ENCODE assay signal across 8 cellular contexts in genomic region chr3:42066516-42067181, GRCh38. TPM values are rescaled to one million over a fixed set of nuclear protein-coding genes. Genes with fewer than 3 reads are reported as not detected.
DNase-seq lines count a peak whose midpoint lies in the region; ATAC-seq and TF ChIP-seq lines count a peak whose summit lies in the region.

No MANE protein-coding gene starts in this region.

- DNase-seq in NCI-H774 (lab: John Stamatoyannopoulos, UW) (peak; percentile 48), fibroblast of mammary gland (ENCODE audit: low read depth) (peak; percentile 70), pulmonary artery endothelial cell (ENCODE audit: low read depth, low spot score) (peak; percentile 78), NCI-H524 treated with DMSO at 0.1 percent for 48 hours (lab: John Stamatoyannopoulos, UW) (no peak)
- no peak for DNase-seq in stimulated activated naive CD4-positive, alpha-beta T cell treated with Interleukin-2 at 50 U/mL for 16 hours (lab: John Stamatoyannopoulos, UW)

- no peak overlapping the region for H3K4me3 ChIP-seq in fibroblast of mammary gland (ENCODE audit: control insufficient read depth, low read depth, low read length)

- peak; percentile 22 for ATAC-seq in GM18499 (IDR thresholded peaks at IDR 0.05; ENCODE audit: insufficient read depth, unreplicated experiment)
- ATAC-seq in GM21526 (IDR thresholded peaks at IDR 0.05; ENCODE audit: low FRiP score, unreplicated experiment), result no peak
- no peak for ATAC-seq in GM19397 (IDR thresholded peaks at IDR 0.05; ENCODE audit: unreplicated experiment)

- TF ChIP-seq CTCF in fibroblast of mammary gland (conservative IDR thresholded peaks at IDR 0.05; ENCODE audit: control insufficient read depth, insufficient read depth, low read depth, low read length), result no peak

RNA-seq across cellular contexts. Expression of gene TRAK1, which starts 24.5 kb away (rescaled TPM):
- total RNA-seq in pulmonary artery endothelial cell, result 41.5 and 47.0 TPM in 2 replicates

Comparison
In these comparisons a context has a peak if more than half of its experiments do, and no peak if none do; other contexts are left out.
1. DNase-seq: peak in NCI-H774 (single experiment), fibroblast of mammary gland (single experiment) and pulmonary artery endothelial cell (single experiment); none in stimulated activated naive CD4-positive, alpha-beta T cell treated with Interleukin-2 at 50 U/mL for 16 hours (single experiment) and NCI-H524 treated with DMSO at 0.1 percent for 48 hours (single experiment).